Comparison of ENCODE assay signal across 1 cellular context in the genomic region with DNA sequence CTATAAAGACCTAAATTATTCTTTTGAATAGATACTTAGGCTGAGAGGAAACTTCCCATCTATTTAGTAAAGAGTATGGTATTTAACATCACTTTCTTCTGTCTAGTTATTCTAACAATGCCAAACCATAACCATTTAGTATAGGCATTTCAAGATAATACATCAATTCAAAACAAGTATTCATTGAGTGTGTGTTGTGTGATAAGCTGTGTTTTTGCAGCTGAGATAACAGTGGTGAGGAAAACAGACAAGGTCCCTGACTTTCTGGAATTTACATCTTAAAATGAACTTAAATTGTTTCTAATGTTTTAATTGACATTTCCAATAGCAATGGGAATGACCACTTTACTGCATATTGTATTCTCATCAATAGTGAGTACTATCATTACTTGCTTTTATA.
TF ChIP-seq lines count a peak whose summit lies in the region.

No MANE protein-coding gene starts in this region.

TF ChIP-seq in GM23338, 12 proteins besides CTCF, POLR2A, EP300 and RAD21 (continued from another document):
- no peak for TF ChIP-seq ZNF331 (CRISPR knock-in tag; IDR thresholded peaks at IDR 0.05; ENCODE audit: low read depth)
- TF ChIP-seq ZNF114 (CRISPR knock-in tag; IDR thresholded peaks at IDR 0.05), result no peak
